8 cellular contexts compared by ENCODE assay signal in the genomic region with DNA sequence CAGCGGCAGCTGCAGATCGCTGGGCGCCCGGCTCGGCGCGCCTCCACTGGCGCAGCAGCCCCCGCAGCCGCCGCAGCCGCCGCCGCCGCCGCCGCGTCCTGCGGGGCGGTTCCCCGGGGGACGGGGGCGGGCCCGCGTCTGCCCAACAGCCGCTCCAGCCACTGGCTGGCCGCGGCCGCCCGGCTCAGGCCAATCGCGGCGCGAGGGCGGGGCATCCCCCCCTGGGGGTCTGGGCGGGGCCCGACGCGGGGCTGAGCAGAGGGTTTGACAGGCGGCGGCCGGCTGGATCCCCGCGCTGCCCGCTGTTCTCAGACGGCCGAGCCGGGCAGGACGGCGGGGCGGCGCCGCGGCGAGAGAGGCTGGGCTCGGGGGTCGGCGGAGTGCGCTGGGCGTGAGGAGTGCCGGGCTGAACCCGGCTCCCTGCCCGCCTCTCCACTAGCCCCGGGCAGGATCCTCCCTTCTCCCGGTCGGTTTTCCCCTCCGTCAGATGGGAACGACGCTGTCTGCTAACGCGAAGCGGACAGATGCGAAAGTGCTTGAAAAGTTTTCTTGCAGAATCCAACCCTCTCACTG. TPM values are rescaled to one million over a fixed set of nuclear protein-coding genes. Genes with fewer than 3 reads are reported as not detected.
A peak's percentile ranks its signal among the peaks of the same experiment; 100 is the strongest.
DNase-seq lines count a peak whose midpoint lies in the region; ATAC-seq and TF ChIP-seq lines count a peak whose summit lies in the region.

TSS of gene GLIS1 (minus strand) at position 56 of the 573 bp plus-strand sequence. CDS start 1,100 bp downstream, outside the sequence.

- POLR2A ChIA-PET in Caco-2 (lab: Charles Lee): no interaction called here

- peaks cover 18% of the 10 kb centered on the region for H3K27me3 Mint-ChIP-seq in Caco-2 (ENCODE audit: insufficient read depth, unreplicated experiment)
- peaks cover 34% of the 10 kb centered on the region for H3K27me3 Mint-ChIP-seq in activated T-helper 17 cell treated with anti-CD3 and anti-CD28 coated beads, Interleukin-2, amount 50 U/mL, for 72 hours
- H3K27me3 Mint-ChIP-seq in natural killer cell treated with Interleukin-12 subunit alpha and Interleukin-12 subunit beta and Interleukin-15 and Interleukin-18, amount 100 ng/mL, for 72 hours: peaks cover 33 to 52% of the 10 kb centered on the region in 2 donors

- no peak within 1 kb of the TSS for H3K27ac ChIP-seq in subcutaneous abdominal adipose tissue (ENCODE audit: low read depth, low read length)

- H3K27ac Mint-ChIP-seq in Caco-2 (ENCODE audit: unreplicated experiment): no peak within 1 kb of the TSS
- H3K27ac Mint-ChIP-seq in activated T-helper 17 cell treated with anti-CD3 and anti-CD28 coated beads, Interleukin-2, amount 50 U/mL, for 72 hours: no peak within 1 kb of the TSS
- no peak within 1 kb of the TSS for H3K27ac Mint-ChIP-seq in natural killer cell treated with Interleukin-12 subunit alpha and Interleukin-12 subunit beta and Interleukin-15 and Interleukin-18, amount 100 ng/mL, for 72 hours

- no peaks in the 10 kb centered on the region for H3K36me3 Mint-ChIP-seq in Caco-2 (ENCODE audit: insufficient read depth, unreplicated experiment)
- no peaks in the 10 kb centered on the region for H3K36me3 Mint-ChIP-seq in activated T-helper 17 cell treated with anti-CD3 and anti-CD28 coated beads, Interleukin-2, amount 50 U/mL, for 72 hours (ENCODE audit: low read depth)
- peaks cover 8% of the 10 kb centered on the region for H3K36me3 Mint-ChIP-seq in natural killer cell treated with Interleukin-12 subunit alpha and Interleukin-12 subunit beta and Interleukin-15 and Interleukin-18, amount 100 ng/mL, for 72 hours

- TF ChIP-seq CTCF in Caco-2 (IDR thresholded peaks at IDR 0.05; ENCODE audit: insufficient read depth in 1 of 2, low read depth in 1 of 2, low read length in 1 of 2, severe bottlenecking in 1 of 2, unreplicated experiment in 1 of 2): no peak
- TF ChIP-seq CTCF in fibroblast of villous mesenchyme (IDR thresholded peaks at IDR 0.05; ENCODE audit: insufficient read depth, low read depth, low read length): no peak

- H3K4me1 ChIP-seq in Caco-2 (no peaks in the 10 kb centered on the region), subcutaneous abdominal adipose tissue (ENCODE audit: control insufficient read depth in 5 of 5, insufficient read depth in 5 of 5, low read length in 5 of 5) (peaks cover 2 to 24% (median 24%) of the 10 kb centered on the region in 5 donors)

- peak within 1 kb of the TSS in 4 of 5 donors; percentile 16 to 64 (median 38) for H3K9ac ChIP-seq in subcutaneous abdominal adipose tissue (ENCODE audit: low read length in 5 of 5)

- H3K36me3 ChIP-seq in Caco-2 (ENCODE audit: control insufficient read depth, insufficient read depth, low read length) (no peaks in the 10 kb centered on the region), subcutaneous abdominal adipose tissue (ENCODE audit: control insufficient read depth in 5 of 5, insufficient read depth in 5 of 5, low read length in 5 of 5) (no peaks in the 10 kb centered on the region)

- intact Hi-C loops in Caco-2 (cut with micrococcal nuclease; ENCODE audit: unreplicated experiment): no loop called here

- H3K4me3 ChIP-seq in Caco-2 (ENCODE audit: low read depth, low read length): peak within 1 kb of the TSS; percentile 43
- H3K4me3 ChIP-seq in fibroblast of villous mesenchyme (ENCODE audit: low read depth, low read length): peak within 1 kb of the TSS; percentile 68
- peak within 1 kb of the TSS; percentile 66 to 87 (median 75) for H3K4me3 ChIP-seq in subcutaneous abdominal adipose tissue (ENCODE audit: low read depth in 1 of 5, low read length in 5 of 5)

- peak; percentile 97 for ATAC-seq in GM19467 (IDR thresholded peaks at IDR 0.05; ENCODE audit: unreplicated experiment)
- ATAC-seq in HG03571 (IDR thresholded peaks at IDR 0.05; ENCODE audit: unreplicated experiment): peak; percentile 95
- ATAC-seq in activated T-helper 17 cell treated with anti-CD3 and anti-CD28 coated beads, Interleukin-2, amount 50 U/mL, for 72 hours (replicated peaks): peak; percentile 92
- ATAC-seq in natural killer cell treated with Interleukin-12 subunit alpha and Interleukin-12 subunit beta and Interleukin-15 and Interleukin-18, amount 100 ng/mL, for 72 hours: peak; percentile 99

- H3K4me3 Mint-ChIP-seq in Caco-2 (ENCODE audit: unreplicated experiment): peak within 1 kb of the TSS; percentile 42
- peak within 1 kb of the TSS; percentile 57 for H3K4me3 Mint-ChIP-seq in activated T-helper 17 cell treated with anti-CD3 and anti-CD28 coated beads, Interleukin-2, amount 50 U/mL, for 72 hours
- peak within 1 kb of the TSS; percentile 66 for H3K4me3 Mint-ChIP-seq in natural killer cell treated with Interleukin-12 subunit alpha and Interleukin-12 subunit beta and Interleukin-15 and Interleukin-18, amount 100 ng/mL, for 72 hours

- peaks cover 2% of the 10 kb centered on the region for H3K27me3 ChIP-seq in Caco-2 (replicated peaks; ENCODE audit: control insufficient read depth, insufficient read depth, low read length)
- H3K27me3 ChIP-seq in subcutaneous abdominal adipose tissue (ENCODE audit: control insufficient read depth in 5 of 5, insufficient read depth in 4 of 5, low read length in 5 of 5): peaks cover 0 to 19% (median 2%) of the 10 kb centered on the region in 5 donors

- no peaks in the 10 kb centered on the region for H3K9me3 ChIP-seq in Caco-2
- peaks cover 0 to 2% (median 0%) of the 10 kb centered on the region in 5 donors for H3K9me3 ChIP-seq in subcutaneous abdominal adipose tissue (ENCODE audit: control insufficient read depth in 5 of 5, low read length in 5 of 5)

- DNase-seq in Caco-2 (peak; percentile 73 to 86), NCI-H82 (lab: John Stamatoyannopoulos, UW) (peak; percentile 94), fibroblast of villous mesenchyme (ENCODE audit: low read depth) (peak; percentile 80)
- DNase-seq in natural killer cell treated with Interleukin-12 subunit alpha and Interleukin-12 subunit beta and Interleukin-15 and Interleukin-18, amount 100 ng/mL, for 72 hours (ENCODE audit: low spot score): peak; percentile 86

- no peaks in the 10 kb centered on the region for H3K4me1 Mint-ChIP-seq in Caco-2 (ENCODE audit: low read depth, unreplicated experiment)
- H3K4me1 Mint-ChIP-seq in activated T-helper 17 cell treated with anti-CD3 and anti-CD28 coated beads, Interleukin-2, amount 50 U/mL, for 72 hours: no peaks in the 10 kb centered on the region
- no peaks in the 10 kb centered on the region for H3K4me1 Mint-ChIP-seq in natural killer cell treated with Interleukin-12 subunit alpha and Interleukin-12 subunit beta and Interleukin-15 and Interleukin-18, amount 100 ng/mL, for 72 hours (ENCODE audit: low read depth in 2 of 2)

- H3K9me3 Mint-ChIP-seq in Caco-2 (ENCODE audit: unreplicated experiment): peaks cover 27% of the 10 kb centered on the region
- peaks cover 12% of the 10 kb centered on the region for H3K9me3 Mint-ChIP-seq in activated T-helper 17 cell treated with anti-CD3 and anti-CD28 coated beads, Interleukin-2, amount 50 U/mL, for 72 hours
- H3K9me3 Mint-ChIP-seq in natural killer cell treated with Interleukin-12 subunit alpha and Interleukin-12 subunit beta and Interleukin-15 and Interleukin-18, amount 100 ng/mL, for 72 hours: peaks cover 7% of the 10 kb centered on the region

- no TSS peak for BruUV-seq in Caco-2 (replicated peaks; lab: Mats Ljungman, UMichigan)

- CTCF ChIA-PET in Caco-2 (lab: Charles Lee): no interaction called here

RNA-seq across cellular contexts. Expression of gene GLIS1, which starts in this region (rescaled TPM):
- not detected in 2 replicates for total RNA-seq in Caco-2 (2022)
- total RNA-seq in activated T-helper 17 cell treated with anti-CD3 and anti-CD28 coated beads, Interleukin-2, amount 50 U/mL, for 72 hours: not detected
- 0.43 and 0.97 TPM in 2 replicates for total RNA-seq in fibroblast of villous mesenchyme
- total RNA-seq in natural killer cell treated with Interleukin-12 subunit alpha and Interleukin-12 subunit beta and Interleukin-15 and Interleukin-18, amount 100 ng/mL, for 72 hours: not detected

Comparison
In these comparisons a context has a peak if more than half of its experiments do, and no peak if none do; other contexts are left out.
1. Peak in DNase-seq and H3K4me3 ChIP-seq in Caco-2; RNA of the gene not detected or under 1 TPM.
2. Peak in ATAC-seq in activated T-helper 17 cell treated with anti-CD3 and anti-CD28 coated beads, Interleukin-2, amount 50 U/mL, for 72 hours; RNA of the gene not detected or under 1 TPM.
3. Peak in DNase-seq and H3K4me3 ChIP-seq in fibroblast of villous mesenchyme; RNA of the gene not detected or under 1 TPM.
4. Peak in DNase-seq and ATAC-seq in natural killer cell treated with Interleukin-12 subunit alpha and Interleukin-12 subunit beta and Interleukin-15 and Interleukin-18, amount 100 ng/mL, for 72 hours; RNA of the gene not detected or under 1 TPM.